Comparison of ENCODE assay signal across 1 cellular context in the genomic region with DNA sequence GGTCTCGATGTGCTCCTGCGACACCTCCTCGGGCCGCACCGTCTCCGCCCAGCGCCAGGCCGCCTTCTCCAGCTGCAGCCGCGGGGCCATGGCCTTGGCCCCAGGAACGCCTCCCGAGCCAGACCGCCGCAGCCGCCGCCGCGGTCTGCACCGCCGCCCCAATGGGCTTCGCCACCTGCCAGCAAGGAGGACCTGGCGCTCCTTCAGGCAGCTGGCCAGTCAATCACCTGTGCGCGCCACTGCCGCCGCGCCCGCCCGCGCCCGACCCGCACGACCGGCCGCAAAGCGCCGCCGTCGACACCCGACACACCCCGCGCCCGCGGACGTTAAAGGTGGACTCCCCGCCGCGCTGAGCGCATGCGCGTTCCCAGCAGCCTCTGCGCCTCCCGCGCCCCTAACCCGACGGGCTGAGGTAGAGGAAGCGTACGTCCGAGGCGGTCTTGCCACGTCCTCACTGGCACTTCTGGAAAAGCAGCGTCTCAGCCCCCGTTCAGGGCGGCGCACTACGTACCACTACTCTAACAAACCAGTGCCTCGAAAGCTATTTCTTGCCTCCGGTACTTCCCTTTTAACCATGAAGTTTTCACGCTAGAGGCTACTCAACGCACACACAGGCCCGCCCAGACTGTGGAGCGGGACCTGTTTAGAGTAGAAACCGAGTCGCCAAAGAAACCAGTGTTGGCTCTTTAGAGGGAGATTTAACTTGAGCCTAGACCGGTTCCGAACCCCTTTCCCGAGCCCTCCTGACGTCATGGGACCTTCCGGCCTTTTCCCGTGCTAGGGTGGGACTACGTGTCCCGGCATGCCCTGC.
A peak's percentile ranks its signal among the peaks of the same experiment; 100 is the strongest.
TF ChIP-seq lines count a peak whose summit lies in the region.

A gene with protein sequence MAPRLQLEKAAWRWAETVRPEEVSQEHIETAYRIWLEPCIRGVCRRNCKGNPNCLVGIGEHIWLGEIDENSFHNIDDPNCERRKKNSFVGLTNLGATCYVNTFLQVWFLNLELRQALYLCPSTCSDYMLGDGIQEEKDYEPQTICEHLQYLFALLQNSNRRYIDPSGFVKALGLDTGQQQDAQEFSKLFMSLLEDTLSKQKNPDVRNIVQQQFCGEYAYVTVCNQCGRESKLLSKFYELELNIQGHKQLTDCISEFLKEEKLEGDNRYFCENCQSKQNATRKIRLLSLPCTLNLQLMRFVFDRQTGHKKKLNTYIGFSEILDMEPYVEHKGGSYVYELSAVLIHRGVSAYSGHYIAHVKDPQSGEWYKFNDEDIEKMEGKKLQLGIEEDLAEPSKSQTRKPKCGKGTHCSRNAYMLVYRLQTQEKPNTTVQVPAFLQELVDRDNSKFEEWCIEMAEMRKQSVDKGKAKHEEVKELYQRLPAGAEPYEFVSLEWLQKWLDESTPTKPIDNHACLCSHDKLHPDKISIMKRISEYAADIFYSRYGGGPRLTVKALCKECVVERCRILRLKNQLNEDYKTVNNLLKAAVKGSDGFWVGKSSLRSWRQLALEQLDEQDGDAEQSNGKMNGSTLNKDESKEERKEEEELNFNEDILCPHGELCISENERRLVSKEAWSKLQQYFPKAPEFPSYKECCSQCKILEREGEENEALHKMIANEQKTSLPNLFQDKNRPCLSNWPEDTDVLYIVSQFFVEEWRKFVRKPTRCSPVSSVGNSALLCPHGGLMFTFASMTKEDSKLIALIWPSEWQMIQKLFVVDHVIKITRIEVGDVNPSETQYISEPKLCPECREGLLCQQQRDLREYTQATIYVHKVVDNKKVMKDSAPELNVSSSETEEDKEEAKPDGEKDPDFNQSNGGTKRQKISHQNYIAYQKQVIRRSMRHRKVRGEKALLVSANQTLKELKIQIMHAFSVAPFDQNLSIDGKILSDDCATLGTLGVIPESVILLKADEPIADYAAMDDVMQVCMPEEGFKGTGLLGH (minus strand): TSS at position 282 of the 811 bp plus-strand sequence. CDS start 192 bp downstream, at position 90.

TF ChIP-seq in HEK293, 187 proteins besides CTCF, POLR2A, EP300 and RAD21 (continued from another document):
- TF ChIP-seq, protein P1, sequence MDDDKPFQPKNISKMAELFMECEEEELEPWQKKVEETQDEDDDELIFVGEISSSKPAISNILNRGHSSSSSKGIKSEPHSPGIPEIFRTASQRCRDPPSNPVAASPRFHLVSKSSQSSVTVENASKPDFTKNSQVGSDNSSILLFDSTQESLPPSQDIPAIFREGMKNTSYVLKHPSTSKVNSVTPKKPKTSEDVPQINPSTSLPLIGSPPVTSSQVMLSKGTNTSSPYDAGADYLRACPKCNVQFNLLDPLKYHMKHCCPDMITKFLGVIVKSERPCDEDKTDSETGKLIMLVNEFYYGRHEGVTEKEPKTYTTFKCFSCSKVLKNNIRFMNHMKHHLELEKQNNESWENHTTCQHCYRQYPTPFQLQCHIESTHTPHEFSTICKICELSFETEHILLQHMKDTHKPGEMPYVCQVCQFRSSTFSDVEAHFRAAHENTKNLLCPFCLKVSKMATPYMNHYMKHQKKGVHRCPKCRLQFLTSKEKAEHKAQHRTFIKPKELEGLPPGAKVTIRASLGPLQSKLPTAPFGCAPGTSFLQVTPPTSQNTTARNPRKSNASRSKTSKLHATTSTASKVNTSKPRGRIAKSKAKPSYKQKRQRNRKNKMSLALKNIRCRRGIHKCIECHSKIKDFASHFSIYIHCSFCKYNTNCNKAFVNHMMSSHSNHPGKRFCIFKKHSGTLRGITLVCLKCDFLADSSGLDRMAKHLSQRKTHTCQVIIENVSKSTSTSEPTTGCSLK (tag by site-specific recombination; IDR thresholded peaks at IDR 0.05): no peak
- TF ChIP-seq ZEB2 (tag by site-specific recombination; IDR thresholded peaks at IDR 0.05): peak; percentile 92
- TF ChIP-seq, protein P2, sequence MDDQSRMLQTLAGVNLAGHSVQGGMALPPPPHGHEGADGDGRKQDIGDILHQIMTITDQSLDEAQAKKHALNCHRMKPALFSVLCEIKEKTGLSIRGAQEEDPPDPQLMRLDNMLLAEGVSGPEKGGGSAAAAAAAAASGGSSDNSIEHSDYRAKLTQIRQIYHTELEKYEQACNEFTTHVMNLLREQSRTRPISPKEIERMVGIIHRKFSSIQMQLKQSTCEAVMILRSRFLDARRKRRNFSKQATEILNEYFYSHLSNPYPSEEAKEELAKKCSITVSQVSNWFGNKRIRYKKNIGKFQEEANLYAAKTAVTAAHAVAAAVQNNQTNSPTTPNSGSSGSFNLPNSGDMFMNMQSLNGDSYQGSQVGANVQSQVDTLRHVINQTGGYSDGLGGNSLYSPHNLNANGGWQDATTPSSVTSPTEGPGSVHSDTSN (CRISPR knock-in tag; IDR thresholded peaks at IDR 0.05): peak; percentile 93
- TF ChIP-seq, protein P3, sequence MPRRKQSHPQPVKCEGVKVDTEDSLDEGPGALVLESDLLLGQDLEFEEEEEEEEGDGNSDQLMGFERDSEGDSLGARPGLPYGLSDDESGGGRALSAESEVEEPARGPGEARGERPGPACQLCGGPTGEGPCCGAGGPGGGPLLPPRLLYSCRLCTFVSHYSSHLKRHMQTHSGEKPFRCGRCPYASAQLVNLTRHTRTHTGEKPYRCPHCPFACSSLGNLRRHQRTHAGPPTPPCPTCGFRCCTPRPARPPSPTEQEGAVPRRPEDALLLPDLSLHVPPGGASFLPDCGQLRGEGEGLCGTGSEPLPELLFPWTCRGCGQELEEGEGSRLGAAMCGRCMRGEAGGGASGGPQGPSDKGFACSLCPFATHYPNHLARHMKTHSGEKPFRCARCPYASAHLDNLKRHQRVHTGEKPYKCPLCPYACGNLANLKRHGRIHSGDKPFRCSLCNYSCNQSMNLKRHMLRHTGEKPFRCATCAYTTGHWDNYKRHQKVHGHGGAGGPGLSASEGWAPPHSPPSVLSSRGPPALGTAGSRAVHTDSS (tag by site-specific recombination; IDR thresholded peaks at IDR 0.05): peak; percentile 79
- TF ChIP-seq KLF9 (tag by site-specific recombination; IDR thresholded peaks at IDR 0.05; ENCODE audit: low read depth): peak; percentile 45
- no peak for TF ChIP-seq ZNF558 (tag by site-specific recombination; IDR thresholded peaks at IDR 0.05)
- TF ChIP-seq, protein P4, sequence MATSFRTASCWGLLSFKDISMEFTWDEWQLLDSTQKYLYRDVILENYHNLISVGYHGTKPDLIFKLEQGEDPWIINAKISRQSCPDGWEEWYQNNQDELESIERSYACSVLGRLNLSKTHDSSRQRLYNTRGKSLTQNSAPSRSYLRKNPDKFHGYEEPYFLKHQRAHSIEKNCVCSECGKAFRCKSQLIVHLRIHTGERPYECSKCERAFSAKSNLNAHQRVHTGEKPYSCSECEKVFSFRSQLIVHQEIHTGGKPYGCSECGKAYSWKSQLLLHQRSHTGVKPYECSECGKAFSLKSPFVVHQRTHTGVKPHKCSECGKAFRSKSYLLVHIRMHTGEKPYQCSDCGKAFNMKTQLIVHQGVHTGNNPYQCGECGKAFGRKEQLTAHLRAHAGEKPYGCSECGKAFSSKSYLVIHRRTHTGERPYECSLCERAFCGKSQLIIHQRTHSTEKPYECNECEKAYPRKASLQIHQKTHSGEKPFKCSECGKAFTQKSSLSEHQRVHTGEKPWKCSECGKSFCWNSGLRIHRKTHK (tag by site-specific recombination; IDR thresholded peaks at IDR 0.05): no peak
- TF ChIP-seq, protein P5, sequence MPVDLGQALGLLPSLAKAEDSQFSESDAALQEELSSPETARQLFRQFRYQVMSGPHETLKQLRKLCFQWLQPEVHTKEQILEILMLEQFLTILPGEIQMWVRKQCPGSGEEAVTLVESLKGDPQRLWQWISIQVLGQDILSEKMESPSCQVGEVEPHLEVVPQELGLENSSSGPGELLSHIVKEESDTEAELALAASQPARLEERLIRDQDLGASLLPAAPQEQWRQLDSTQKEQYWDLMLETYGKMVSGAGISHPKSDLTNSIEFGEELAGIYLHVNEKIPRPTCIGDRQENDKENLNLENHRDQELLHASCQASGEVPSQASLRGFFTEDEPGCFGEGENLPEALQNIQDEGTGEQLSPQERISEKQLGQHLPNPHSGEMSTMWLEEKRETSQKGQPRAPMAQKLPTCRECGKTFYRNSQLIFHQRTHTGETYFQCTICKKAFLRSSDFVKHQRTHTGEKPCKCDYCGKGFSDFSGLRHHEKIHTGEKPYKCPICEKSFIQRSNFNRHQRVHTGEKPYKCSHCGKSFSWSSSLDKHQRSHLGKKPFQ (tag by site-specific recombination; IDR thresholded peaks at IDR 0.05): no peak
- TF ChIP-seq ZNF843 (tag by site-specific recombination; IDR thresholded peaks at IDR 0.05): peak; percentile 70
- peak; percentile 78; the same call in 1 of the 2 replicates for TF ChIP-seq ZBTB20 (tag by site-specific recombination; IDR thresholded peaks at IDR 0.05)
- peak; percentile 77 for TF ChIP-seq ZSCAN23 (tag by site-specific recombination; IDR thresholded peaks at IDR 0.05)
- TF ChIP-seq OSR2 (tag by site-specific recombination; IDR thresholded peaks at IDR 0.05): peak; percentile 73
- peak; percentile 98 for TF ChIP-seq ZNF335 (tag by site-specific recombination; conservative IDR thresholded peaks at IDR 0.05)
- no peak; the same call in 1 of the 2 replicates for TF ChIP-seq WT1 (tag by site-specific recombination; IDR thresholded peaks at IDR 0.05)
- TF ChIP-seq SALL2 (tag by site-specific recombination; IDR thresholded peaks at IDR 0.05; ENCODE audit: borderline replicate concordance): no peak
- no peak for TF ChIP-seq ZNF548 (tag by site-specific recombination; IDR thresholded peaks at IDR 0.05)
- peak; percentile 16; the same call in 1 of the 2 replicates for TF ChIP-seq ZNF610 (tag by site-specific recombination; IDR thresholded peaks at IDR 0.05; ENCODE audit: borderline replicate concordance)
- TF ChIP-seq, protein P6, sequence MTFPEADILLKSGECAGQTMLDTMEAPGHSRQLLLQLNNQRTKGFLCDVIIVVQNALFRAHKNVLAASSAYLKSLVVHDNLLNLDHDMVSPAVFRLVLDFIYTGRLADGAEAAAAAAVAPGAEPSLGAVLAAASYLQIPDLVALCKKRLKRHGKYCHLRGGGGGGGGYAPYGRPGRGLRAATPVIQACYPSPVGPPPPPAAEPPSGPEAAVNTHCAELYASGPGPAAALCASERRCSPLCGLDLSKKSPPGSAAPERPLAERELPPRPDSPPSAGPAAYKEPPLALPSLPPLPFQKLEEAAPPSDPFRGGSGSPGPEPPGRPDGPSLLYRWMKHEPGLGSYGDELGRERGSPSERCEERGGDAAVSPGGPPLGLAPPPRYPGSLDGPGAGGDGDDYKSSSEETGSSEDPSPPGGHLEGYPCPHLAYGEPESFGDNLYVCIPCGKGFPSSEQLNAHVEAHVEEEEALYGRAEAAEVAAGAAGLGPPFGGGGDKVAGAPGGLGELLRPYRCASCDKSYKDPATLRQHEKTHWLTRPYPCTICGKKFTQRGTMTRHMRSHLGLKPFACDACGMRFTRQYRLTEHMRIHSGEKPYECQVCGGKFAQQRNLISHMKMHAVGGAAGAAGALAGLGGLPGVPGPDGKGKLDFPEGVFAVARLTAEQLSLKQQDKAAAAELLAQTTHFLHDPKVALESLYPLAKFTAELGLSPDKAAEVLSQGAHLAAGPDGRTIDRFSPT (tag by site-specific recombination; IDR thresholded peaks at IDR 0.05): peak; percentile 40; the same call in 1 of the 2 replicates
- TF ChIP-seq ZSCAN30 (tag by site-specific recombination; IDR thresholded peaks at IDR 0.05): peak; percentile 32; the same call in 1 of the 2 replicates
- peak; percentile 2; the same call in 1 of the 2 replicates for TF ChIP-seq ZNF146 (tag by site-specific recombination; IDR thresholded peaks at IDR 0.05)
- TF ChIP-seq MZF1 (tag by site-specific recombination; IDR thresholded peaks at IDR 0.05; ENCODE audit: borderline replicate concordance): no peak
- no peak for TF ChIP-seq ZNF560 (tag by site-specific recombination; IDR thresholded peaks at IDR 0.05; ENCODE audit: borderline replicate concordance)
- TF ChIP-seq GLIS2 (tag by site-specific recombination; IDR thresholded peaks at IDR 0.05): peak; percentile 7; the same call in 1 of the 2 replicates
- no peak for TF ChIP-seq ZNF549 (tag by site-specific recombination; IDR thresholded peaks at IDR 0.05)
- peak; percentile 95 for TF ChIP-seq ZXDB (tag by site-specific recombination; IDR thresholded peaks at IDR 0.05)
- TF ChIP-seq, protein P7, sequence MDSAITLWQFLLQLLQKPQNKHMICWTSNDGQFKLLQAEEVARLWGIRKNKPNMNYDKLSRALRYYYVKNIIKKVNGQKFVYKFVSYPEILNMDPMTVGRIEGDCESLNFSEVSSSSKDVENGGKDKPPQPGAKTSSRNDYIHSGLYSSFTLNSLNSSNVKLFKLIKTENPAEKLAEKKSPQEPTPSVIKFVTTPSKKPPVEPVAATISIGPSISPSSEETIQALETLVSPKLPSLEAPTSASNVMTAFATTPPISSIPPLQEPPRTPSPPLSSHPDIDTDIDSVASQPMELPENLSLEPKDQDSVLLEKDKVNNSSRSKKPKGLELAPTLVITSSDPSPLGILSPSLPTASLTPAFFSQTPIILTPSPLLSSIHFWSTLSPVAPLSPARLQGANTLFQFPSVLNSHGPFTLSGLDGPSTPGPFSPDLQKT (IDR thresholded peaks at IDR 0.05; ENCODE audit: borderline replicate concordance, low read depth, low read length): no peak
- TF ChIP-seq, protein P8, sequence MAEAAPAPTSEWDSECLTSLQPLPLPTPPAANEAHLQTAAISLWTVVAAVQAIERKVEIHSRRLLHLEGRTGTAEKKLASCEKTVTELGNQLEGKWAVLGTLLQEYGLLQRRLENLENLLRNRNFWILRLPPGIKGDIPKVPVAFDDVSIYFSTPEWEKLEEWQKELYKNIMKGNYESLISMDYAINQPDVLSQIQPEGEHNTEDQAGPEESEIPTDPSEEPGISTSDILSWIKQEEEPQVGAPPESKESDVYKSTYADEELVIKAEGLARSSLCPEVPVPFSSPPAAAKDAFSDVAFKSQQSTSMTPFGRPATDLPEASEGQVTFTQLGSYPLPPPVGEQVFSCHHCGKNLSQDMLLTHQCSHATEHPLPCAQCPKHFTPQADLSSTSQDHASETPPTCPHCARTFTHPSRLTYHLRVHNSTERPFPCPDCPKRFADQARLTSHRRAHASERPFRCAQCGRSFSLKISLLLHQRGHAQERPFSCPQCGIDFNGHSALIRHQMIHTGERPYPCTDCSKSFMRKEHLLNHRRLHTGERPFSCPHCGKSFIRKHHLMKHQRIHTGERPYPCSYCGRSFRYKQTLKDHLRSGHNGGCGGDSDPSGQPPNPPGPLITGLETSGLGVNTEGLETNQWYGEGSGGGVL (tag by site-specific recombination; IDR thresholded peaks at IDR 0.05): no peak; the same call in 1 of the 2 replicates
- TF ChIP-seq, protein P9, sequence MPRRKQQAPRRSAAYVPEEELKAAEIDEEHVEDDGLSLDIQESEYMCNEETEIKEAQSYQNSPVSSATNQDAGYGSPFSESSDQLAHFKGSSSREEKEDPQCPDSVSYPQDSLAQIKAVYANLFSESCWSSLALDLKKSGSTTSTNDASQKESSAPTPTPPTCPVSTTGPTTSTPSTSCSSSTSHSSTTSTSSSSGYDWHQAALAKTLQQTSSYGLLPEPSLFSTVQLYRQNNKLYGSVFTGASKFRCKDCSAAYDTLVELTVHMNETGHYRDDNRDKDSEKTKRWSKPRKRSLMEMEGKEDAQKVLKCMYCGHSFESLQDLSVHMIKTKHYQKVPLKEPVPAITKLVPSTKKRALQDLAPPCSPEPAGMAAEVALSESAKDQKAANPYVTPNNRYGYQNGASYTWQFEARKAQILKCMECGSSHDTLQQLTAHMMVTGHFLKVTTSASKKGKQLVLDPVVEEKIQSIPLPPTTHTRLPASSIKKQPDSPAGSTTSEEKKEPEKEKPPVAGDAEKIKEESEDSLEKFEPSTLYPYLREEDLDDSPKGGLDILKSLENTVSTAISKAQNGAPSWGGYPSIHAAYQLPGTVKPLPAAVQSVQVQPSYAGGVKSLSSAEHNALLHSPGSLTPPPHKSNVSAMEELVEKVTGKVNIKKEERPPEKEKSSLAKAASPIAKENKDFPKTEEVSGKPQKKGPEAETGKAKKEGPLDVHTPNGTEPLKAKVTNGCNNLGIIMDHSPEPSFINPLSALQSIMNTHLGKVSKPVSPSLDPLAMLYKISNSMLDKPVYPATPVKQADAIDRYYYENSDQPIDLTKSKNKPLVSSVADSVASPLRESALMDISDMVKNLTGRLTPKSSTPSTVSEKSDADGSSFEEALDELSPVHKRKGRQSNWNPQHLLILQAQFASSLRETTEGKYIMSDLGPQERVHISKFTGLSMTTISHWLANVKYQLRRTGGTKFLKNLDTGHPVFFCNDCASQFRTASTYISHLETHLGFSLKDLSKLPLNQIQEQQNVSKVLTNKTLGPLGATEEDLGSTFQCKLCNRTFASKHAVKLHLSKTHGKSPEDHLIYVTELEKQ (tag by site-specific recombination; IDR thresholded peaks at IDR 0.05; ENCODE audit: borderline replicate concordance): no peak; the same call in 1 of the 2 replicates
